In the genomic region with DNA sequence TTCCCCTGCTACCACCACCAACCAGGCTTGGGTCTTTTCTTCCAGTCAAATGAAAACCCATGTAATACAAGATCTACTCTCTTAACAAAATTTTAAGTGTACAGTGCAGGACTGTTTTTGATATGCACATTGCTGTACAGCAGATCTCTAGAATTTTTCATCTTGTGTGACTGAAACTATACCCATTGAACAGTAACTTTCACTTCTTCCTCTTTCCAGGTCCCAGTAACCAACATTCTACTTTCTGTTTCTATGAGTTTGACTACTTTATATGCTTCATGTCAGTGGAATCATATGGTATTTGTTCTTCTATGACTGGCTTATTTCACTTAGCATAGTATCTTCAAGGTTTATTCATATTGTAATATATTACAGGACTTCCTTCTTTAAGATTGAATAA, we compare ENCODE assay signal across 14 cellular contexts. TPM values are rescaled to one million over a fixed set of nuclear protein-coding genes. Genes with fewer than 3 reads are reported as not detected.
DNase-seq lines count a peak whose midpoint lies in the region; ATAC-seq and TF ChIP-seq lines count a peak whose summit lies in the region.
"Had no signal": no experiment of that assay in that cellular context is flagged by ENCODE, and none has a peak within 500 bp of the region (broad histone marks: within the 10 kb centered on the region; RNA-seq: fewer than 3 reads in every experiment).

No MANE protein-coding gene starts in this region.

- CTCF ChIA-PET in activated CD8-positive, alpha-beta T cell treated with anti-CD3 and anti-CD28 coated beads, Interleukin-2, amount 10 ng/mL, durations not matched to agents 7 days and 5 days (lab: Charles Lee): no interaction called here

- no peaks in the 10 kb centered on the region for H3K36me3 Mint-ChIP-seq in activated CD8-positive, alpha-beta T cell treated with anti-CD3 and anti-CD28 coated beads, Interleukin-2, amount 10 ng/mL, durations not matched to agents 7 days and 5 days (ENCODE audit: low read depth)

- DNase-seq in DMS153 treated with DMSO at 0.1 percent for 48 hours (lab: John Stamatoyannopoulos, UW; ENCODE audit: unreplicated experiment): no peak
- DNase-seq in NCI-H1417 (lab: John Stamatoyannopoulos, UW): no peak
- no peak for DNase-seq in SIG-M5 treated with dmso at 0.1 percent for 504 hours (lab: John Stamatoyannopoulos, UW; ENCODE audit: unreplicated experiment)
- DNase-seq in activated CD8-positive, alpha-beta T cell treated with anti-CD3 and anti-CD28 coated beads, Interleukin-2, amount 10 ng/mL, durations not matched to agents 7 days and 5 days: no peak
- DNase-seq: activated B cell treated with CpG ODN at 0.5 μM for 24 hours, H7, NCI-H345, SIG-M5 had no signal

- H3K4me3 Mint-ChIP-seq in activated CD8-positive, alpha-beta T cell treated with anti-CD3 and anti-CD28 coated beads, Interleukin-2, amount 10 ng/mL, durations not matched to agents 7 days and 5 days: no peak overlapping the region
- H3K4me3 Mint-ChIP-seq: activated B cell treated with CpG ODN at 0.5 μM for 24 hours had no signal

- H3K27ac Mint-ChIP-seq in activated CD8-positive, alpha-beta T cell treated with anti-CD3 and anti-CD28 coated beads, Interleukin-2, amount 10 ng/mL, durations not matched to agents 7 days and 5 days: no peak overlapping the region
- H3K27ac Mint-ChIP-seq: activated B cell treated with CpG ODN at 0.5 μM for 24 hours had no signal

- no peaks in the 10 kb centered on the region for H3K4me1 Mint-ChIP-seq in activated CD8-positive, alpha-beta T cell treated with anti-CD3 and anti-CD28 coated beads, Interleukin-2, amount 10 ng/mL, durations not matched to agents 7 days and 5 days (ENCODE audit: low read depth)
- H3K4me1 Mint-ChIP-seq: activated B cell treated with CpG ODN at 0.5 μM for 24 hours had no signal

- no peaks in the 10 kb centered on the region for H3K9me3 Mint-ChIP-seq in activated CD8-positive, alpha-beta T cell treated with anti-CD3 and anti-CD28 coated beads, Interleukin-2, amount 10 ng/mL, durations not matched to agents 7 days and 5 days (ENCODE audit: insufficient read depth)

- no peak for TF ChIP-seq POLR2A in GM18505 (IDR thresholded peaks at IDR 0.05; ENCODE audit: borderline replicate concordance, extremely low read depth, insufficient read depth, insufficient read length)

- no peaks in the 10 kb centered on the region for H3K27me3 Mint-ChIP-seq in activated CD8-positive, alpha-beta T cell treated with anti-CD3 and anti-CD28 coated beads, Interleukin-2, amount 10 ng/mL, durations not matched to agents 7 days and 5 days (ENCODE audit: low read depth)
- H3K27me3 Mint-ChIP-seq: activated B cell treated with CpG ODN at 0.5 μM for 24 hours had no signal

- POLR2A ChIA-PET in activated CD8-positive, alpha-beta T cell treated with anti-CD3 and anti-CD28 coated beads, Interleukin-2, amount 10 ng/mL, durations not matched to agents 7 days and 5 days (lab: Charles Lee): no interaction called here

- ATAC-seq in GM18505 (IDR thresholded peaks at IDR 0.05; ENCODE audit: unreplicated experiment) (peak; percentile 99), GM19468 (IDR thresholded peaks at IDR 0.05; ENCODE audit: extremely low read depth, unreplicated experiment) (peak; percentile 92), HG02938 (IDR thresholded peaks at IDR 0.05; ENCODE audit: unreplicated experiment) (peak; percentile 97), HG03558 (IDR thresholded peaks at IDR 0.05; ENCODE audit: extremely low read depth, unreplicated experiment) (peak; percentile 92)
- no peak for ATAC-seq in activated CD8-positive, alpha-beta T cell treated with anti-CD3 and anti-CD28 coated beads, Interleukin-2, amount 10 ng/mL, durations not matched to agents 7 days and 5 days

RNA-seq across cellular contexts. Expression of gene PLPPR4, which starts 45.3 kb away (rescaled TPM):
- total RNA-seq in activated CD8-positive, alpha-beta T cell treated with anti-CD3 and anti-CD28 coated beads, Interleukin-2, amount 10 ng/mL, durations not matched to agents 7 days and 5 days: not detected
- total RNA-seq: activated B cell treated with CpG ODN at 0.5 μM for 24 hours, endothelial cell of umbilical vein, lung microvascular endothelial cell had no signal
